Comparison of ENCODE assay signal across 11 cellular contexts in genomic region chr1:223720987-223721591, GRCh38. TPM values are rescaled to one million over a fixed set of nuclear protein-coding genes. Genes with fewer than 3 reads are reported as not detected.
DNase-seq lines count a peak whose midpoint lies in the region; ATAC-seq, FAIRE-seq and TF ChIP-seq lines count a peak whose summit lies in the region.
"Had no signal": no experiment of that assay in that cellular context is flagged by ENCODE, and none has a peak within 500 bp of the region (broad histone marks: within the 10 kb centered on the region; RNA-seq: fewer than 3 reads in every experiment).

No MANE protein-coding gene starts in this region.

- H3K4me3 Mint-ChIP-seq in activated T-cell treated with anti-CD3 and anti-CD28 coated beads, Interleukin-2, amount 50 U/mL, for 72 hours: no peak overlapping the region
- no peak overlapping the region for H3K4me3 Mint-ChIP-seq in progenitor cell of endocrine pancreas (ENCODE audit: low read depth)

- DNase-seq in activated T-cell treated with anti-CD3 and anti-CD28 coated beads, Interleukin-2, amount 50 U/mL, for 72 hours: no peak
- DNase-seq in activated T-cell treated with anti-CD3 and anti-CD28 coated beads for 4 hours (no peak), K562 (ENCODE audit: extremely low read depth in 1 of 4, low spot score in 3 of 4) (no peak), right lobe of liver (peak in 2 of 3 donors; percentile 60), transverse colon (peak; percentile 70), germinal center (ENCODE audit: low spot score) (no peak), progenitor cell of endocrine pancreas (ENCODE audit: low spot score, unreplicated experiment) (no peak), NCI-H1417 (lab: John Stamatoyannopoulos, UW) (no peak)

- peaks cover 10 to 13% of the 10 kb centered on the region in 2 experiments; a peak in 4 of 5 replicates for H3K4me1 ChIP-seq in K562 (replicated peaks in 1 of 2; ENCODE audit: control insufficient read depth in 2 of 2, insufficient read depth in 2 of 2, low read length in 2 of 2)
- H3K4me1 ChIP-seq in right lobe of liver: peaks cover 0 to 23% (median 9%) of the 10 kb centered on the region in 4 donors
- H3K4me1 ChIP-seq in transverse colon: peaks cover 31 to 83% (median 58%) of the 10 kb centered on the region in 4 donors

- H3K27ac Mint-ChIP-seq in activated T-cell treated with anti-CD3 and anti-CD28 coated beads, Interleukin-2, amount 50 U/mL, for 72 hours: peak overlapping the region; percentile 34
- H3K27ac Mint-ChIP-seq in progenitor cell of endocrine pancreas: no peak overlapping the region

- FAIRE-seq in K562 (lab: Jason Lieb, UNC): no peak

- BruUV-seq in K562 (replicated peaks; lab: Mats Ljungman, UMichigan): no TSS peak

- intact Hi-C loops in K562 (cut with micrococcal nuclease): no loop called here
- intact Hi-C loops in right lobe of liver (cut with DNase I): no loop called here
- intact Hi-C loops in transverse colon (cut with DNase I; ENCODE audit: low total_unique reads): no loop called here

- peaks cover 6 to 10% of the 10 kb centered on the region in 2 donors for H3K36me3 Mint-ChIP-seq in activated T-cell treated with anti-CD3 and anti-CD28 coated beads, Interleukin-2, amount 50 U/mL, for 72 hours (ENCODE audit: insufficient read depth in 2 of 2)
- peaks cover 5% of the 10 kb centered on the region for H3K36me3 Mint-ChIP-seq in progenitor cell of endocrine pancreas (ENCODE audit: insufficient read depth)

- 67% methylated on average over 4 of the region's 4 CpGs for WGBS in K562 (ENCODE audit: insufficient coverage, low coverage, missing lambda C conversion rate)
- 15% methylated on average over 4 of the region's 4 CpGs for WGBS in right lobe of liver (ENCODE audit: insufficient coverage, low coverage, low lambda C conversion rate, missing lambda C conversion rate)
- 38 to 43% methylated on average over 3 to 4 of the region's 4 CpGs for WGBS in transverse colon (ENCODE audit: low coverage in 1 of 2), 2 donors

- H3K27ac ChIP-seq in K562 (ENCODE audit: extremely low read depth, low read depth, low read length) (no peak overlapping the region), right lobe of liver (peak overlapping the region; percentile 24 to 58 (median 29)), transverse colon (peak overlapping the region; percentile 81 to 87 (median 84))
- H3K27ac ChIP-seq: C4-2B, neutrophil, SJSA1 had no signal

- no peak overlapping the region for H3K4me2 ChIP-seq in K562 (ENCODE audit: insufficient read depth, low read length)

- no peak overlapping the region for H2AFZ ChIP-seq in K562 (ENCODE audit: low read depth, low read length)

- no peak for ATAC-seq in activated T-cell treated with anti-CD3 and anti-CD28 coated beads, Interleukin-2, amount 50 U/mL, for 72 hours (replicated peaks in 1 of 2)
- ATAC-seq in K562 (no peak), right lobe of liver (peak; percentile 83 to 90 (median 89))

- H3K27me3 Mint-ChIP-seq in activated T-cell treated with anti-CD3 and anti-CD28 coated beads, Interleukin-2, amount 50 U/mL, for 72 hours (ENCODE audit: low read depth): no peaks in the 10 kb centered on the region
- peaks cover 64% of the 10 kb centered on the region for H3K27me3 Mint-ChIP-seq in progenitor cell of endocrine pancreas

- no peak for TF ChIP-seq CTCF in K562 (IDR thresholded peaks at IDR 0.05 in 2 of 3, conservative IDR thresholded peaks at IDR 0.05 in 1 of 3; ENCODE audit: insufficient read depth in 2 of 3, low read depth in 1 of 3, low read length in 3 of 3)
- TF ChIP-seq CTCF in right lobe of liver (IDR thresholded peaks at IDR 0.05): no peak
- TF ChIP-seq CTCF in transverse colon (IDR thresholded peaks at IDR 0.05): no peak
- no peak for TF ChIP-seq CTCF in progenitor cell of endocrine pancreas (IDR thresholded peaks at IDR 0.05; ENCODE audit: unreplicated experiment)

- H3K79me2 ChIP-seq in K562 (ENCODE audit: control insufficient read depth, insufficient read depth, low read length): peaks cover 8% of the 10 kb centered on the region

- H3K36me3 ChIP-seq in K562 (ENCODE audit: control insufficient read depth, insufficient read depth, low read length): peaks cover 75% of the 10 kb centered on the region
- peaks cover 0 to 5% (median 0%) of the 10 kb centered on the region in 4 donors for H3K36me3 ChIP-seq in right lobe of liver
- H3K36me3 ChIP-seq in transverse colon: peaks cover 0 to 10% (median 0%) of the 10 kb centered on the region in 4 donors
- H3K36me3 ChIP-seq: neutrophil had no signal

- no peaks in the 10 kb centered on the region for H3K9me1 ChIP-seq in K562 (ENCODE audit: control insufficient read depth, insufficient read depth, low read length)

- no peak for TF ChIP-seq EP300 in K562 (IDR thresholded peaks at IDR 0.05; ENCODE audit: low read length)
- TF ChIP-seq EP300 in transverse colon (IDR thresholded peaks at IDR 0.05; ENCODE audit: low read depth): peak; percentile 10

- peaks cover 59% of the 10 kb centered on the region for H3K4me1 Mint-ChIP-seq in activated T-cell treated with anti-CD3 and anti-CD28 coated beads, Interleukin-2, amount 50 U/mL, for 72 hours (ENCODE audit: low read depth)
- peaks cover 23% of the 10 kb centered on the region for H3K4me1 Mint-ChIP-seq in progenitor cell of endocrine pancreas (ENCODE audit: low read depth)

- no peak overlapping the region for H3K9ac ChIP-seq in K562 (ENCODE audit: insufficient read depth in 1 of 2, low read depth in 2 of 2, low read length in 2 of 2)

- H4K20me1 ChIP-seq in K562 (replicated peaks; ENCODE audit: control insufficient read depth, insufficient read depth, low read length): no peaks in the 10 kb centered on the region

- CTCF ChIA-PET in K562 (lab: Yijun Ruan, JAX; ENCODE audit: low intra/inter-chr PET ratio): no interaction called here

- H3K9me3 ChIP-seq in K562 (replicated peaks; ENCODE audit: control insufficient read depth, insufficient read depth, low read depth, low read length) (no peaks in the 10 kb centered on the region), right lobe of liver (no peaks in the 10 kb centered on the region), transverse colon (no peaks in the 10 kb centered on the region)
- H3K9me3 ChIP-seq: neutrophil, SJSA1 had no signal

- POLR2A ChIA-PET in K562 (lab: Yijun Ruan, JAX): interaction anchor here (0.6 to 2.7 kb wide), 7 partner anchors 8 to 321 kb away, joined by 3 to 17 read pairs (median 3); no protein-coding TSS in a partner anchor

- TF ChIP-seq RAD21 in K562 (CRISPR knock-in tag; conservative IDR thresholded peaks at IDR 0.05 in 1 of 2, IDR thresholded peaks at IDR 0.05 in 1 of 2): no peak

- H3K27me3 ChIP-seq in K562 (ENCODE audit: control insufficient read depth in 2 of 2, insufficient read depth in 2 of 2, low read length in 2 of 2) (no peaks in the 10 kb centered on the region), right lobe of liver (no peaks in the 10 kb centered on the region), transverse colon (no peaks in the 10 kb centered on the region)
- H3K27me3 ChIP-seq: SJSA1 had no signal

- no peaks in the 10 kb centered on the region for H3K9me3 Mint-ChIP-seq in activated T-cell treated with anti-CD3 and anti-CD28 coated beads, Interleukin-2, amount 50 U/mL, for 72 hours
- H3K9me3 Mint-ChIP-seq in progenitor cell of endocrine pancreas (ENCODE audit: low read depth): no peaks in the 10 kb centered on the region

- TF ChIP-seq POLR2A in K562 (conservative IDR thresholded peaks at IDR 0.05) (no peak), right lobe of liver (IDR thresholded peaks at IDR 0.05) (no peak), transverse colon (IDR thresholded peaks at IDR 0.05) (no peak)

- H3K4me3 ChIP-seq in K562 (no peak overlapping the region), right lobe of liver (no peak overlapping the region), transverse colon (no peak overlapping the region)
- H3K4me3 ChIP-seq: SJSA1 had no signal

- in situ Hi-C loops in K562 (cut with MboI) (loop anchor here (25.0 kb wide), 1 partner anchor 191 kb away; no protein-coding TSS in a partner anchor), transverse colon (cut with MboI; ENCODE audit: low pct_ligation_motif_present in 1 of 4, low pct_unique_long_range_greater_than_20kb in 1 of 4, low sequenced_read_pairs in 3 of 4) (no loop called here)

RNA-seq across cellular contexts. Expression of gene CAPN2, which starts 8.8 kb away (rescaled TPM):
- 10 to 100 TPM; 37.8 to 58.8 TPM for total RNA-seq in activated T-cell treated with anti-CD3 and anti-CD28 coated beads, Interleukin-2, amount 50 U/mL, for 72 hours
- total RNA-seq in K562 (2011; cell fraction: chromatin; rRNA removed; ENCODE audit: low replicate concordance): 180 and 218 TPM in 2 replicates
- 119 and 120 TPM in 2 replicates for total RNA-seq in K562 (2011; cell fraction: nucleolus; rRNA removed)
- 132 and 165 TPM in 2 replicates for total RNA-seq in K562 (2011; cell fraction: nucleoplasm; rRNA removed)
- total RNA-seq in K562 (2014; rRNA removed): 116 and 157 TPM in 2 replicates
- 80.4 and 84.2 TPM in 2 replicates for total RNA-seq in K562 (2014; rRNA removed; fragmentation: Illumina TruSeq; extraction: Trizol)
- total RNA-seq in K562 (2015; rRNA removed; fragmentation: Illumina TruSeq; extraction: Trizol): 86.8 and 87.7 TPM in 2 replicates
- total RNA-seq in K562 (2021): 94.8 and 101 TPM in 2 replicates
- 113 and 120 TPM in 2 replicates for polyA plus RNA-seq in K562 (2011; rRNA removed)
- 55.7 and 58.0 TPM in 2 replicates for polyA plus RNA-seq in K562 (2011; cell fraction: cytosol; rRNA removed)
- 254 and 312 TPM in 2 replicates for polyA plus RNA-seq in K562 (2011; cell fraction: nucleus; rRNA removed)
- 81.1 and 119 TPM in 2 replicates for polyA plus RNA-seq in K562 (2012)
- polyA plus RNA-seq in K562 (2014; fragmentation: Illumina TruSeq; extraction: Trizol): 92.6 and 102 TPM in 2 replicates
- 10 to 100 TPM; 24.6 to 28.5 TPM for polyA plus RNA-seq in K562 (2014; fragmentation: Nextera tagmentation; extraction: Ambion mirVana)
- 106 and 124 TPM in 2 replicates for polyA plus RNA-seq in K562 (2014; rRNA removed)
- 114 and 116 TPM in 2 replicates for polyA minus RNA-seq in K562 (2011; rRNA and poly(A)+ RNA removed)
- 68.3 and 82.5 TPM in 2 replicates for polyA minus RNA-seq in K562 (2011; cell fraction: cytosol; rRNA and poly(A)+ RNA removed)
- polyA minus RNA-seq in K562 (2011; cell fraction: nucleus; rRNA and poly(A)+ RNA removed): 63.0 and 87.3 TPM in 2 replicates
- total RNA-seq in right lobe of liver: 10 to 100 TPM; 17.5 to 53.1 (median 33.1) TPM
- total RNA-seq in transverse colon: 100 to 1,000 TPM; 193 to 505 (median 387) TPM
- 20.3 and 33.8 TPM in 2 replicates for total RNA-seq in progenitor cell of endocrine pancreas

RNA-seq across cellular contexts. Expression of gene CAPN8, which starts 55.6 kb away (rescaled TPM):
- not detected for total RNA-seq in activated T-cell treated with anti-CD3 and anti-CD28 coated beads, Interleukin-2, amount 50 U/mL, for 72 hours
- total RNA-seq in K562 (2011; cell fraction: chromatin; rRNA removed; ENCODE audit: low replicate concordance): not detected in 2 replicates
- total RNA-seq in K562 (2011; cell fraction: nucleolus; rRNA removed): not detected in 2 replicates
- total RNA-seq in K562 (2011; cell fraction: nucleoplasm; rRNA removed): not detected in 2 replicates
- total RNA-seq in K562 (2014; rRNA removed) (not detected in 2 replicates), K562 (2014; rRNA removed; fragmentation: Illumina TruSeq; extraction: Trizol) (not detected in 2 replicates), K562 (2015; rRNA removed; fragmentation: Illumina TruSeq; extraction: Trizol) (not detected in 2 replicates), K562 (2021) (not detected in 2 replicates), right lobe of liver (1 to 10 TPM in 1 of 6 experiments, under 1 TPM in 1, not detected in 4; 0.35 to 1.1 TPM), transverse colon (100 to 1,000 TPM in 2 of 4 donors, 10 to 100 TPM in 2; 55.4 to 273 (median 91.6) TPM), progenitor cell of endocrine pancreas (1.3 and 2.2 TPM in 2 replicates)
- polyA plus RNA-seq in K562 (2011; rRNA removed) (0.06 TPM in 1 of 2 replicates, not detected in the other), K562 (2014; fragmentation: Illumina TruSeq; extraction: Trizol) (not detected in 2 replicates), K562 (2014; fragmentation: Nextera tagmentation; extraction: Ambion mirVana) (not detected), K562 (2014; rRNA removed) (not detected in 2 replicates)
- not detected in 2 replicates for polyA plus RNA-seq in K562 (2011; cell fraction: cytosol; rRNA removed)
- not detected in 2 replicates for polyA plus RNA-seq in K562 (2011; cell fraction: nucleus; rRNA removed)
- not detected in 2 replicates for polyA plus RNA-seq in K562 (2012)
- polyA minus RNA-seq in K562 (2011; rRNA and poly(A)+ RNA removed): not detected in 2 replicates
- polyA minus RNA-seq in K562 (2011; cell fraction: cytosol; rRNA and poly(A)+ RNA removed): not detected in 2 replicates
- not detected in 2 replicates for polyA minus RNA-seq in K562 (2011; cell fraction: nucleus; rRNA and poly(A)+ RNA removed)
- total RNA-seq: SJSA1 had no signal

Comparison
In these comparisons a context has a peak if more than half of its experiments do, and no peak if none do; other contexts are left out.
1. ATAC-seq: peak in right lobe of liver (4 of 4); none in activated T-cell treated with anti-CD3 and anti-CD28 coated beads, Interleukin-2, amount 50 U/mL, for 72 hours (0 of 2) and K562 (single experiment).
2. DNase-seq: peak in right lobe of liver (2 of 3) and transverse colon (single experiment); none in activated T-cell treated with anti-CD3 and anti-CD28 coated beads, Interleukin-2, amount 50 U/mL, for 72 hours (0 of 2), activated T-cell treated with anti-CD3 and anti-CD28 coated beads for 4 hours (single experiment), K562 (0 of 4), germinal center (single experiment), progenitor cell of endocrine pancreas (single experiment) and NCI-H1417 (0 of 3).
3. RNA of gene CAPN8, which starts 55.6 kb away (total RNA-seq): 55.4 to 273 TPM in transverse colon; 1.3 to 2.2 TPM in progenitor cell of endocrine pancreas, 0.35 to 1.1 TPM in right lobe of liver, not detected in activated T-cell treated with anti-CD3 and anti-CD28 coated beads, Interleukin-2, amount 50 U/mL, for 72 hours and not detected in K562; every median in the first group is over 10 times any median in the second.